Comparison of ENCODE assay signal across 11 cellular contexts in the genomic region with DNA sequence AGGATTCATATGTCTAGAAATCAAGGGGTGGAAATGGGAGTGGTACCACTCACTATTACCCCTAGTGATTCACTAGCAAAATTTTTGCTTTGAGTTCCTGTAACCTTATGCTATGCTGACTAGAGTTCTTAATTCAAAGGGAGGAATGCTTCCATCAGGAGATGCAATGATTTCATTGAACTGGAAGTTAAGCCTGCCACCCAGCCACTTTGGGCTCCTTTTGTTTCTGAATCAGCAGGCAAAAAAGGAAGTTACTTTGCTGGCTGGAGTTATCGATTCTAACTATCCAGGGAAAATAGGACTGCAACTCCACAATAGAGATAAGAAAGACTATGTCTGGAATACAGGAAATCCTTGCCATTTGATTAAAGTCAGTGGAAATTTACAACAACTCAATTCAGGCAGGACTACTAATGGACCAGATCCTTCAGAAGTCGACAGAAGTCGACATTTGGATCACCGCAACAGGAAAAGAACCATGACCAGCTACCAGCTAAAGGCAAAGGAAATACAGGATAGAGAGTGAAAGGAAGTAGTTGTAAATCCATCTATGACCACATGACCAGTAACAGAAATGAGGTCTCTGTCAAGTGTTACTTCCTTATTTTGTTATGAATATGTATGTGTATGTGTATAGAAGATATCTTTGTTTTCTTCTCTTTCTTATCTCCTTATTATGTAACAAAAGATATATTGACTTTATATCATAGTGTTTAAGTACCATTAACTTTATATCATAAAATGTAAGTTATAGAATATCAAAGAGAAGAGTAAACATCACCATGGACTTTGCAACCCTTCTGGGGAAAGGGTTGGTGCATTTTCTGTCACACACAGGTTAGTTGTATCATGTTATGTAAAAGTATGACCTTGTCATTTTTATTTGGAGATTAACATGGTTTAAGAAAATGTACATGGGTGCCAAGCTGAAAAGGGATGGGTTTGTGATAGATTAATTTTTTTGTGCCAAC.
DNase-seq lines count a peak whose midpoint lies in the region; ATAC-seq, FAIRE-seq and TF ChIP-seq lines count a peak whose summit lies in the region.
"Had no signal": no experiment of that assay in that cellular context is flagged by ENCODE, and none has a peak within 500 bp of the region (broad histone marks: within the 10 kb centered on the region; RNA-seq: fewer than 3 reads in every experiment).

No MANE protein-coding gene starts in this region.

- peak; percentile 11 for DNase-seq in GM03348 (ENCODE audit: low spot score)
- peak; percentile 77 for DNase-seq in OCI-M1 (lab: John Stamatoyannopoulos, UW)
- peak; percentile 67 for DNase-seq in fibroblast of the aortic adventitia (ENCODE audit: low read depth)
- no peak for DNase-seq in NK-92 (lab: John Stamatoyannopoulos, UW; ENCODE audit: unreplicated experiment)
- DNase-seq in GM10248 (ENCODE audit: extremely low spot score) = no peak
- DNase-seq in NCI-H1092 treated with DMSO at 0.1 percent for 48 hours (lab: John Stamatoyannopoulos, UW) = no peak
- DNase-seq in GM19239 (ENCODE audit: insufficient read length, low spot score) = no peak
- DNase-seq: naive B cell, NCI-H1417 treated with DMSO at 0.1 percent for 48 hours had no signal

- TF ChIP-seq CTCF in fibroblast of the aortic adventitia (IDR thresholded peaks at IDR 0.05; ENCODE audit: insufficient read depth, low read length) (no peak), GM10248 (IDR thresholded peaks at IDR 0.05; ENCODE audit: control extremely low read depth, extremely low read depth, low read depth, missing control alignments) (no peak)

- no peak for FAIRE-seq in GM19239 (lab: Jason Lieb, UNC)

- H3K4me3 ChIP-seq in fibroblast of the aortic adventitia (ENCODE audit: low read depth, low read length) = no peak overlapping the region

- peak; percentile 58 for ATAC-seq in HG02885 (IDR thresholded peaks at IDR 0.05; ENCODE audit: poor library complexity, unreplicated experiment)
- ATAC-seq: activated T-helper 17 cell treated with anti-CD3 and anti-CD28 coated beads, Interleukin-2, amount 50 U/mL, for 72 hours had no signal

- POLR2A ChIA-PET in GM10248 (lab: Yijun Ruan, JAX) = no interaction called here

- CTCF ChIA-PET in GM10248 (lab: Yijun Ruan, JAX) = interaction anchor here (1.3 to 1.7 kb wide), 2 partner anchors 8 to 9 kb away, joined by 3 to 4 read pairs; no protein-coding TSS in a partner anchor

Comparison
In these comparisons a context has a peak if more than half of its experiments do, and no peak if none do; other contexts are left out.
1. DNase-seq: peak in GM03348 (single experiment), OCI-M1 (single experiment) and fibroblast of the aortic adventitia (single experiment); none in NK-92 (single experiment), GM10248 (single experiment), NCI-H1092 treated with DMSO at 0.1 percent for 48 hours (single experiment) and GM19239 (single experiment).